20 cellular contexts compared by ENCODE assay signal in the genomic region with DNA sequence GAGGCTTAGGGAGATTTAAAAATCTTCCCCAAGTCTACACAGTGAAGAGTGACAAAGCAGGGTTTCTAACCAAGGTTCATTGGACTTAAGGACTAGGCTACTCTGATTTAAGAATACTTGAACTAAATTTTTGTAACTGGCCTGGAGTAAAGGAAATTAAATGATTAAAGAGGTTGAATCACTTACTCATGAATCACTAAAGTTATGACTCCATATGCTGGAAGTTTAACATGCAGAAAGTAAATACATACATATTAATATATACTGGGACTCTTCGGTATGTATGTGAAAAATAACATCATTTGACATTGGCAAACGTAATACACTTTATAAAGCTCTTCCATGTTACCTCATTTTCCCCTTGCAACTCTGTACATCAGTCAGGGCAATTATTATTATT.
DNase-seq lines count a peak whose midpoint lies in the region; ATAC-seq and TF ChIP-seq lines count a peak whose summit lies in the region.
"Had no signal": no experiment of that assay in that cellular context is flagged by ENCODE, and none has a peak within 500 bp of the region (broad histone marks: within the 10 kb centered on the region; RNA-seq: fewer than 3 reads in every experiment).

No MANE protein-coding gene starts in this region.

- no peak overlapping the region for H2AFZ ChIP-seq in PC-3 (ENCODE audit: low read length)
- H2AFZ ChIP-seq: GM23248 had no signal

- no peak overlapping the region for H3K4me3 ChIP-seq in PC-3 (ENCODE audit: low read length)
- H3K4me3 ChIP-seq in adipocyte (ENCODE audit: low read length) = no peak overlapping the region
- H3K4me3 ChIP-seq: BLaER1, GM12878, GM23248 had no signal

- no peaks in the 10 kb centered on the region for H3K9me3 ChIP-seq in PC-3 (ENCODE audit: low read length)
- no peaks in the 10 kb centered on the region for H3K9me3 ChIP-seq in adipocyte (ENCODE audit: control insufficient read depth, low read length)
- H3K9me3 ChIP-seq: BLaER1, Caco-2 had no signal

- intact Hi-C loops in PC-3 (cut with micrococcal nuclease) = no loop called here
- intact Hi-C loops in Right ventricle myocardium superior (cut with DNase I) = no loop called here

- POLR2A ChIA-PET in PC-3 (lab: Charles Lee; ENCODE audit: unreplicated experiment) = no interaction called here

- TF ChIP-seq CTCF in PC-3 (conservative IDR thresholded peaks at IDR 0.05; ENCODE audit: low read depth, low read length) (no peak), foreskin keratinocyte (conservative IDR thresholded peaks at IDR 0.05) (no peak)

- H3K4me1 ChIP-seq in PC-3 (ENCODE audit: insufficient read depth, low read length) (no peaks in the 10 kb centered on the region), adipocyte (ENCODE audit: control insufficient read depth, insufficient read depth, low read length) (no peaks in the 10 kb centered on the region), foreskin keratinocyte (peaks cover 5% of the 10 kb centered on the region)
- H3K4me1 ChIP-seq: BLaER1, Caco-2 had no signal

- H3K79me2 ChIP-seq in PC-3 (ENCODE audit: low read length) = no peaks in the 10 kb centered on the region

- H3F3A ChIP-seq in PC-3 (ENCODE audit: low read length, unreplicated experiment) = no peaks in the 10 kb centered on the region

- no peaks in the 10 kb centered on the region for H3K9me2 ChIP-seq in PC-3 (replicated peaks; ENCODE audit: low read length)

- H3K27ac ChIP-seq in PC-3 (ENCODE audit: low read length) = no peak overlapping the region
- H3K27ac ChIP-seq in foreskin keratinocyte = no peak overlapping the region
- H3K27ac ChIP-seq: 22Rv1, BLaER1, C4-2B, GM23248 had no signal

- peak; percentile 63 for ATAC-seq in PC-3
- peak; percentile 57 for ATAC-seq in foreskin keratinocyte
- no peak for ATAC-seq in Right ventricle myocardium superior (ENCODE audit: poor library complexity)
- ATAC-seq: CD8-positive, alpha-beta T cell; GM12878; HCT116 had no signal

- H4K20me1 ChIP-seq in PC-3 (ENCODE audit: low read length) = no peaks in the 10 kb centered on the region
- H4K20me1 ChIP-seq: BLaER1 had no signal

- DNase-seq in ELR (ENCODE audit: low read depth) = peak; percentile 0
- peak; percentile 18 for DNase-seq in PC-3
- peak; percentile 10 for DNase-seq in adipocyte (ENCODE audit: low read depth)
- peak in 1 of 2 donors; percentile 22 for DNase-seq in foreskin keratinocyte
- no peak for DNase-seq in Right ventricle myocardium superior
- no peak for DNase-seq in NCI-H82 treated with DMSO at 0.1 percent for 48 hours (lab: John Stamatoyannopoulos, UW; ENCODE audit: unreplicated experiment)
- no peak for DNase-seq in NCI-H1436 treated with DMSO at 0.1 percent for 48 hours (lab: John Stamatoyannopoulos, UW)
- DNase-seq: Caco-2; CD4-positive, CD25-positive, alpha-beta regulatory T cell; CD8-positive, alpha-beta T cell; DMS153; DND-41; GDM1; GM23248; H7 had no signal

- H3K36me3 ChIP-seq in PC-3 (ENCODE audit: low read depth, low read length) (no peaks in the 10 kb centered on the region), adipocyte (ENCODE audit: control insufficient read depth, insufficient read depth, low read length, severe bottlenecking) (no peaks in the 10 kb centered on the region)
- H3K36me3 ChIP-seq: BLaER1 had no signal

- H3K9ac ChIP-seq in PC-3 (ENCODE audit: low read length) = no peak overlapping the region
- no peak overlapping the region for H3K9ac ChIP-seq in adipocyte (ENCODE audit: low read length)
- H3K9ac ChIP-seq: BLaER1, GM23248 had no signal

- no peak overlapping the region for H3K4me2 ChIP-seq in PC-3 (ENCODE audit: low read length)
- H3K4me2 ChIP-seq: BLaER1 had no signal

- CTCF ChIA-PET in PC-3 (lab: Charles Lee) = no interaction called here

- H3K27me3 ChIP-seq in PC-3 (ENCODE audit: low read length) = peaks cover 13% of the 10 kb centered on the region; the same call in 1 of the 2 replicates
- no peaks in the 10 kb centered on the region for H3K27me3 ChIP-seq in adipocyte (replicated peaks; ENCODE audit: control insufficient read depth, insufficient read depth, low read length)
- no peaks in the 10 kb centered on the region for H3K27me3 ChIP-seq in foreskin keratinocyte
- H3K27me3 ChIP-seq: BLaER1 had no signal

- BruUV-seq in PC-3 (replicated peaks; lab: Mats Ljungman, UMichigan) = no TSS peak

Comparison
In these comparisons a context has a peak if more than half of its experiments do, and no peak if none do; other contexts are left out.
1. DNase-seq: peak in ELR (single experiment), PC-3 (single experiment) and adipocyte (single experiment); none in Right ventricle myocardium superior (single experiment), NCI-H82 treated with DMSO at 0.1 percent for 48 hours (single experiment) and NCI-H1436 treated with DMSO at 0.1 percent for 48 hours (single experiment).